ENCODE assay signal across 8 cellular contexts in genomic region chr20:17968366-17969275, GRCh38. TPM values are rescaled to one million over a fixed set of nuclear protein-coding genes. Genes with fewer than 3 reads are reported as not detected.
DNase-seq lines count a peak whose midpoint lies in the region; ATAC-seq and TF ChIP-seq lines count a peak whose summit lies in the region.

Gene MGME1, plus strand, starts transcription at chr20:17969018. Its CDS starts 842 bp downstream, at chr20:17969860.
Gene SNX5, minus strand, starts transcription at chr20:17968794. Its CDS starts 369 bp downstream, at chr20:17968425.

- TF ChIP-seq CTCF in LNCaP clone FGC (IDR thresholded peaks at IDR 0.05; ENCODE audit: control insufficient read depth, extremely low read depth, insufficient read depth): no peak
- TF ChIP-seq CTCF in RWPE1 (conservative IDR thresholded peaks at IDR 0.05; ENCODE audit: low read depth): no peak
- TF ChIP-seq CTCF in fibroblast of lung (conservative IDR thresholded peaks at IDR 0.05 in 1 of 2, IDR thresholded peaks at IDR 0.05 in 1 of 2; ENCODE audit: low read depth in 1 of 2, low read length in 2 of 2): no peak

- peaks cover 84% of the 10 kb centered on the region for H3K79me2 ChIP-seq in fibroblast of lung (ENCODE audit: control insufficient read depth, insufficient read depth, low read length)

- intact Hi-C loops in naive thymus-derived CD4-positive, alpha-beta T cell (cut with micrococcal nuclease): loop anchor here (1.0 to 10.0 kb wide), 17 partner anchors 7 to 1396 kb away; partner anchors contain the start of genes DSTN (in 2 of the 2), DZANK1 (in 2 of the 2), KAT14 (in 2 of the 2) and KIF16B (in 2 of the 2)

- peaks cover 7% of the 10 kb centered on the region for H3K4me1 ChIP-seq in fibroblast of lung (ENCODE audit: control insufficient read depth, extremely low read depth, insufficient read depth, low read length)
- peaks cover 53 to 59% of the 10 kb centered on the region in 2 donors for H3K4me1 ChIP-seq in naive thymus-derived CD4-positive, alpha-beta T cell (ENCODE audit: control insufficient read depth in 2 of 2, insufficient read depth in 2 of 2, low read length in 2 of 2)

- H4K20me1 ChIP-seq in fibroblast of lung (ENCODE audit: control insufficient read depth, extremely low read depth, insufficient read depth, low read length): no peaks in the 10 kb centered on the region

- peaks cover 98% of the 10 kb centered on the region for H3K36me3 Mint-ChIP-seq in activated T-helper 17 cell treated with anti-CD3 and anti-CD28 coated beads, Interleukin-2, amount 50 U/mL, for 72 hours (ENCODE audit: low read depth)
- H3K36me3 Mint-ChIP-seq in naive thymus-derived CD4-positive, alpha-beta T cell: peaks cover 0 to 52% (median 9%) of the 10 kb centered on the region in 5 donors
- peaks cover 59 to 74% of the 10 kb centered on the region in 2 donors for H3K36me3 Mint-ChIP-seq in stimulated activated naive B cell treated with anti-CD40 and anti-IgM and Interleukin-4, amounts not matched to agents 10 μg/mL and 1 μg/mL and 100 μg/mL, for 72 hours

- POLR2A ChIA-PET in RWPE1 (lab: Yijun Ruan, JAX; ENCODE audit: low non-redundant PET): interaction anchor here (0.6 to 0.9 kb wide), 2 partner anchors 10 to 125 kb away, joined by 3 to 4 read pairs; no protein-coding TSS in a partner anchor
- POLR2A ChIA-PET in naive thymus-derived CD4-positive, alpha-beta T cell (lab: Charles Lee): interaction anchor here (1.1 to 2.4 kb wide), 6 partner anchors 170 to 539 kb away, joined by 4 to 16 read pairs (median 6); partner anchors contain the start of genes DZANK1, POLR3F, RRBP1 and SEC23B

- peak within 1 kb of the TSS; percentile 100 for H3K9ac ChIP-seq in fibroblast of lung (ENCODE audit: insufficient read depth, low read length)

- DNase-seq in Daoy (ENCODE audit: low read depth): peak; percentile 99
- DNase-seq in GOT3 (lab: John Stamatoyannopoulos, UW): peak; percentile 99
- peak; percentile 98 for DNase-seq in LNCaP clone FGC (ENCODE audit: low read depth)
- peak; percentile 97 for DNase-seq in RWPE1 (ENCODE audit: low spot score)
- DNase-seq in fibroblast of lung (ENCODE audit: low read depth in 2 of 2): peak; percentile 99
- peak; percentile 98 to 99 (median 99) for DNase-seq in naive thymus-derived CD4-positive, alpha-beta T cell
- peak; percentile 100 for DNase-seq in stimulated activated naive B cell treated with anti-CD40 and anti-IgM and Interleukin-4, amounts not matched to agents 10 μg/mL and 1 μg/mL and 100 μg/mL, for 72 hours

- H3K4me3 ChIP-seq in LNCaP clone FGC (ENCODE audit: low read depth, low read length): peak within 1 kb of the TSS; percentile 93
- H3K4me3 ChIP-seq in fibroblast of lung (replicated peaks in 1 of 4; ENCODE audit: control extremely low read depth in 1 of 4, insufficient read depth in 1 of 4, low read depth in 3 of 4, low read length in 4 of 4): peak within 1 kb of the TSS; percentile 67 to 98 (median 87)
- peak within 1 kb of the TSS; percentile 91 for H3K4me3 ChIP-seq in naive thymus-derived CD4-positive, alpha-beta T cell (ENCODE audit: low read length)

- peak within 1 kb of the TSS; percentile 98 for H3K27ac Mint-ChIP-seq in activated T-helper 17 cell treated with anti-CD3 and anti-CD28 coated beads, Interleukin-2, amount 50 U/mL, for 72 hours
- peak within 1 kb of the TSS; percentile 93 to 98 (median 97) for H3K27ac Mint-ChIP-seq in naive thymus-derived CD4-positive, alpha-beta T cell
- H3K27ac Mint-ChIP-seq in stimulated activated naive B cell treated with anti-CD40 and anti-IgM and Interleukin-4, amounts not matched to agents 10 μg/mL and 1 μg/mL and 100 μg/mL, for 72 hours: peak within 1 kb of the TSS; percentile 99

- no peaks in the 10 kb centered on the region for H3K9me3 Mint-ChIP-seq in activated T-helper 17 cell treated with anti-CD3 and anti-CD28 coated beads, Interleukin-2, amount 50 U/mL, for 72 hours
- no peaks in the 10 kb centered on the region for H3K9me3 Mint-ChIP-seq in naive thymus-derived CD4-positive, alpha-beta T cell
- H3K9me3 Mint-ChIP-seq in stimulated activated naive B cell treated with anti-CD40 and anti-IgM and Interleukin-4, amounts not matched to agents 10 μg/mL and 1 μg/mL and 100 μg/mL, for 72 hours: no peaks in the 10 kb centered on the region

- no peaks in the 10 kb centered on the region for H3K9me3 ChIP-seq in fibroblast of lung (ENCODE audit: control insufficient read depth, insufficient read depth, low read depth, low read length)
- H3K9me3 ChIP-seq in naive thymus-derived CD4-positive, alpha-beta T cell (ENCODE audit: control insufficient read depth in 2 of 3, low read length in 3 of 3): no peaks in the 10 kb centered on the region

- peak; percentile 93 for ATAC-seq in activated T-helper 17 cell treated with anti-CD3 and anti-CD28 coated beads, Interleukin-2, amount 50 U/mL, for 72 hours (replicated peaks)
- ATAC-seq in naive thymus-derived CD4-positive, alpha-beta T cell: peak; percentile 95
- ATAC-seq in stimulated activated naive B cell treated with anti-CD40 and anti-IgM and Interleukin-4, amounts not matched to agents 10 μg/mL and 1 μg/mL and 100 μg/mL, for 72 hours (replicated peaks): peak; percentile 82 to 85

- H3K27me3 Mint-ChIP-seq in activated T-helper 17 cell treated with anti-CD3 and anti-CD28 coated beads, Interleukin-2, amount 50 U/mL, for 72 hours: no peaks in the 10 kb centered on the region
- H3K27me3 Mint-ChIP-seq in naive thymus-derived CD4-positive, alpha-beta T cell: no peaks in the 10 kb centered on the region
- H3K27me3 Mint-ChIP-seq in stimulated activated naive B cell treated with anti-CD40 and anti-IgM and Interleukin-4, amounts not matched to agents 10 μg/mL and 1 μg/mL and 100 μg/mL, for 72 hours: no peaks in the 10 kb centered on the region

- peak within 1 kb of the TSS; percentile 98 for H3K4me3 Mint-ChIP-seq in activated T-helper 17 cell treated with anti-CD3 and anti-CD28 coated beads, Interleukin-2, amount 50 U/mL, for 72 hours
- peak within 1 kb of the TSS; percentile 89 to 97 (median 94) for H3K4me3 Mint-ChIP-seq in naive thymus-derived CD4-positive, alpha-beta T cell
- peak within 1 kb of the TSS; percentile 97 to 100 for H3K4me3 Mint-ChIP-seq in stimulated activated naive B cell treated with anti-CD40 and anti-IgM and Interleukin-4, amounts not matched to agents 10 μg/mL and 1 μg/mL and 100 μg/mL, for 72 hours

- peak within 1 kb of the TSS; percentile 97 for H3K4me2 ChIP-seq in fibroblast of lung (ENCODE audit: extremely low read depth, insufficient read depth, low read length)

- H3K4me1 Mint-ChIP-seq in activated T-helper 17 cell treated with anti-CD3 and anti-CD28 coated beads, Interleukin-2, amount 50 U/mL, for 72 hours: peaks cover 23% of the 10 kb centered on the region
- H3K4me1 Mint-ChIP-seq in naive thymus-derived CD4-positive, alpha-beta T cell: peaks cover 54 to 76% (median 71%) of the 10 kb centered on the region in 7 donors
- H3K4me1 Mint-ChIP-seq in stimulated activated naive B cell treated with anti-CD40 and anti-IgM and Interleukin-4, amounts not matched to agents 10 μg/mL and 1 μg/mL and 100 μg/mL, for 72 hours: peaks cover 33 to 57% of the 10 kb centered on the region in 2 donors

- CTCF ChIA-PET in RWPE1 (lab: Yijun Ruan, JAX): interaction anchor here (0.6 to 3.2 kb wide), 2 partner anchors 16 to 28 kb away, joined by 5 to 12 read pairs; no protein-coding TSS in a partner anchor
- CTCF ChIA-PET in naive thymus-derived CD4-positive, alpha-beta T cell (lab: Charles Lee): interaction anchor here (1.6 to 2.2 kb wide), 2 partner anchors 28 to 286 kb away, joined by 5 to 12 read pairs; partner anchors contain the start of gene RRBP1

- peak within 1 kb of the TSS; percentile 84 for H2AFZ ChIP-seq in fibroblast of lung (ENCODE audit: low read length)

- H3K27ac ChIP-seq in RWPE1: peak within 1 kb of the TSS; percentile 98
- H3K27ac ChIP-seq in fibroblast of lung (ENCODE audit: insufficient read depth, low read length): peak within 1 kb of the TSS; percentile 99
- peak within 1 kb of the TSS; percentile 96 for H3K27ac ChIP-seq in naive thymus-derived CD4-positive, alpha-beta T cell (ENCODE audit: low read depth, low read length)

- H3K27me3 ChIP-seq in fibroblast of lung (ENCODE audit: control insufficient read depth, insufficient read depth, low read length): no peaks in the 10 kb centered on the region
- no peaks in the 10 kb centered on the region for H3K27me3 ChIP-seq in naive thymus-derived CD4-positive, alpha-beta T cell (ENCODE audit: control insufficient read depth in 2 of 2, insufficient read depth in 2 of 2, low read length in 2 of 2)

- H3K36me3 ChIP-seq in fibroblast of lung (ENCODE audit: control insufficient read depth, insufficient read depth, low read length): no peaks in the 10 kb centered on the region
- no peaks in the 10 kb centered on the region for H3K36me3 ChIP-seq in naive thymus-derived CD4-positive, alpha-beta T cell (ENCODE audit: control insufficient read depth in 2 of 3, insufficient read depth in 3 of 3, low read length in 3 of 3)

RNA-seq across cellular contexts. Expression of gene MGME1, which starts in this region (rescaled TPM):
- total RNA-seq in Daoy (2014; rRNA removed; shearing (Covaris generic)): 8.3 and 12.1 TPM in 2 replicates
- 10 to 100 TPM; 24.2 to 33.2 TPM for total RNA-seq in activated T-helper 17 cell treated with anti-CD3 and anti-CD28 coated beads, Interleukin-2, amount 50 U/mL, for 72 hours
- 5.4 and 11.9 TPM in 2 replicates for total RNA-seq in fibroblast of lung
- 11.5 and 11.7 TPM in 2 replicates for polyA plus RNA-seq in fibroblast of lung
- 9.5 and 11.8 TPM in 2 replicates for polyA plus RNA-seq in fibroblast of lung (2012)
- polyA minus RNA-seq in fibroblast of lung (ENCODE audit: low replicate concordance): 2.3 TPM in 1 of 2 replicates, not detected in the other
- total RNA-seq in naive thymus-derived CD4-positive, alpha-beta T cell: 10 to 100 TPM in 4 of 5 experiments, 1 to 10 TPM in 1; 4.9 to 41.0 (median 13.1) TPM
- polyA plus RNA-seq in naive thymus-derived CD4-positive, alpha-beta T cell: 10 to 100 TPM in 1 of 2 donors, 1 to 10 TPM in 1; 5.4 to 13.3 TPM

RNA-seq across cellular contexts. Expression of gene SNX5, which starts in this region (rescaled TPM):
- 129 and 152 TPM in 2 replicates for total RNA-seq in Daoy (2014; rRNA removed; shearing (Covaris generic))
- 100 to 1,000 TPM; 175 to 201 TPM for total RNA-seq in activated T-helper 17 cell treated with anti-CD3 and anti-CD28 coated beads, Interleukin-2, amount 50 U/mL, for 72 hours
- 122 and 127 TPM in 2 replicates for total RNA-seq in fibroblast of lung
- polyA plus RNA-seq in fibroblast of lung: 73.5 and 76.7 TPM in 2 replicates
- 67.1 and 74.4 TPM in 2 replicates for polyA plus RNA-seq in fibroblast of lung (2012)
- 28.0 and 31.7 TPM in 2 replicates for polyA minus RNA-seq in fibroblast of lung (ENCODE audit: low replicate concordance)
- total RNA-seq in naive thymus-derived CD4-positive, alpha-beta T cell: 100 to 1,000 TPM in 1 of 5 experiments, 10 to 100 TPM in 4; 41.4 to 148 (median 61.9) TPM
- 10 to 100 TPM; 40.2 to 68.0 TPM for polyA plus RNA-seq in naive thymus-derived CD4-positive, alpha-beta T cell

Comparison
In these comparisons a context has a peak if more than half of its experiments do, and no peak if none do; other contexts are left out.
1. Peak in every context shown above with its lines: DNase-seq, ATAC-seq, H3K4me3 ChIP-seq and H3K27ac ChIP-seq.